Comparison of ENCODE assay signal across 16 cellular contexts in genomic region chr14:23241061-23241715, GRCh38. TPM values are rescaled to one million over a fixed set of nuclear protein-coding genes. Genes with fewer than 3 reads are reported as not detected.
"Had no signal": no experiment of that assay in that cellular context is flagged by ENCODE, and none has a peak within 500 bp of the region (broad histone marks: within the 10 kb centered on the region; RNA-seq: fewer than 3 reads in every experiment).

No MANE protein-coding gene starts in this region.

RNA-seq across cellular contexts. Expression of gene RNF212B, which starts 3.5 kb away (rescaled TPM):
- total RNA-seq: activated B cell treated with CpG ODN at 0.5 μM for 24 hours; activated CD4-positive, alpha-beta memory T cell treated with anti-CD3 and anti-CD28 coated beads for 36 hours; activated CD4-positive, alpha-beta T cell treated with anti-CD3 and anti-CD28 coated beads, Interleukin-2, amount 10 ng/mL, durations not matched to agents 24 days and 14 days; activated CD8-positive, alpha-beta memory T cell treated with anti-CD3 and anti-CD28 coated beads for 36 hours; activated CD8-positive, alpha-beta T cell treated with anti-CD3 and anti-CD28 coated beads for 36 hours; activated naive CD4-positive, alpha-beta T cell treated with anti-CD3 and anti-CD28 coated beads for 36 hours; activated naive CD8-positive, alpha-beta T cell treated with anti-CD3 and anti-CD28 coated beads, Interleukin-2, amount 10 ng/mL, durations not matched to agents 7 days and 5 days; activated T-cell treated with anti-CD3 and anti-CD28 coated beads, Interleukin-2, amount 50 U/mL, for 4 hours; activated T-cell treated with anti-CD3 and anti-CD28 coated beads, Interleukin-2, amount 50 U/mL, for 72 hours; activated T-helper 1 cell treated with anti-CD3 and anti-CD28 coated beads, Interleukin-12 subunit alpha, Interleukin-12 subunit beta, Interleukin-2, Interleukin-4 antibody, amounts not matched to agents 30 ng/mL and 10 ng/mL and 1 ng/mL, durations not matched to agents 14 hours and 24 hours and 36 hours; activated T-helper 17 cell treated with anti-CD3 and anti-CD28 coated beads, Interleukin-2, amount 50 U/mL, for 72 hours; aorta; astrocyte; body of pancreas; breast epithelium; cardiac septum had no signal
- polyA plus RNA-seq: aorta had no signal

RNA-seq across cellular contexts. Expression of gene SLC7A8, which starts 57.7 kb away (rescaled TPM):
- total RNA-seq: activated CD4-positive, alpha-beta T cell treated with anti-CD3 and anti-CD28 coated beads, Interleukin-2, amount 10 ng/mL, durations not matched to agents 24 days and 14 days; activated T-helper 1 cell treated with anti-CD3 and anti-CD28 coated beads, Interleukin-12 subunit alpha, Interleukin-12 subunit beta, Interleukin-2, Interleukin-4 antibody, amounts not matched to agents 30 ng/mL and 10 ng/mL and 1 ng/mL, durations not matched to agents 14 hours and 24 hours and 36 hours had no signal
